ENCODE assay signal across 8 cellular contexts in the genomic region with DNA sequence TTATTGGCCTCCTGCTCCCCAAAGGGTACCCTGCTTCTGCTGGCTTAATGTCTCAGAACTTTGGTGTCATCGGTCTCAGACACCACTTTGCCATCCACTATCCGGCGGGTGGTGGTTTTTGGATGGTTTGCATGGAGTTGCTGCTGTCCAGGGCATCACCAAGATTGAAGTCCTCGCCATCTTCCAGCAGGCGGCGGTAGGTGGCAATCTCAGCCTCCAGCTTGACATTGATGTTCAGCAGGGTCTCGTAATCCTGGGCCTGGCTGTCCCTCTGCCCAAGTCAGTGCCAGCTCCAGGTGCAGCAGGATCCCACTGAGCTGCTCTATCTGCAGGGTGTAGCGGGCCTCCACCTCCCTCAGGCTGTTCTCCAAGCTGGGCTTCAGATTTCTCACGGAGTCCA. TPM values are rescaled to one million over a fixed set of nuclear protein-coding genes. Genes with fewer than 3 reads are reported as not detected.
DNase-seq lines count a peak whose midpoint lies in the region; ATAC-seq and TF ChIP-seq lines count a peak whose summit lies in the region.
"Not testable (repeated sequence)": the region's sequence is repeated elsewhere in the genome, so short reads cannot be mapped to it uniquely, and the experiment has no call there.

No MANE protein-coding gene starts in this region.

- H3K36me3 ChIP-seq in DND-41 (ENCODE audit: insufficient read depth, low read length), result not testable (repeated sequence)

- not testable (repeated sequence) for H3K4me3 Mint-ChIP-seq in immature natural killer cell; stimulated activated naive B cell treated with anti-CD40 and anti-IgM and Interleukin-4, amounts not matched to agents 10 μg/mL and 1 μg/mL and 100 μg/mL, for 72 hours

- H3K4me2 ChIP-seq in DND-41 (ENCODE audit: insufficient read depth, low read length), result not testable (repeated sequence)

- not testable (repeated sequence) for H3K9ac ChIP-seq in DND-41 (ENCODE audit: low read depth, low read length)

- H4K20me1 ChIP-seq in DND-41 (ENCODE audit: insufficient read depth, low read length), result not testable (repeated sequence)

- not testable (repeated sequence) for H3K4me1 Mint-ChIP-seq in immature natural killer cell; stimulated activated naive B cell treated with anti-CD40 and anti-IgM and Interleukin-4, amounts not matched to agents 10 μg/mL and 1 μg/mL and 100 μg/mL, for 72 hours

- not testable (repeated sequence) for H3K27ac Mint-ChIP-seq in immature natural killer cell; stimulated activated naive B cell treated with anti-CD40 and anti-IgM and Interleukin-4, amounts not matched to agents 10 μg/mL and 1 μg/mL and 100 μg/mL, for 72 hours

- not testable (repeated sequence) for H2AFZ ChIP-seq in DND-41 (ENCODE audit: low read depth, low read length)

- not testable (repeated sequence) for H3K9me3 ChIP-seq in DND-41 (ENCODE audit: insufficient read depth, low read length, severe bottlenecking)

- peak; percentile 67 for TF ChIP-seq CTCF in DND-41 (IDR thresholded peaks at IDR 0.05; ENCODE audit: borderline replicate concordance, extremely low read depth, low read length, poor library complexity, severe bottlenecking)
- peak; percentile 41 for TF ChIP-seq CTCF in LNCaP clone FGC (IDR thresholded peaks at IDR 0.05; ENCODE audit: control insufficient read depth, extremely low read depth, insufficient read depth)
- TF ChIP-seq CTCF in retinal pigment epithelial cell (conservative IDR thresholded peaks at IDR 0.05; ENCODE audit: low read depth, low read length), result peak; percentile 54

- not testable (repeated sequence) for H3K36me3 Mint-ChIP-seq in immature natural killer cell; stimulated activated naive B cell treated with anti-CD40 and anti-IgM and Interleukin-4, amounts not matched to agents 10 μg/mL and 1 μg/mL and 100 μg/mL, for 72 hours

- not testable (repeated sequence) for H3K4me1 ChIP-seq in DND-41 (ENCODE audit: insufficient read depth, low read length)

- not testable (repeated sequence) for H3K4me3 ChIP-seq in DND-41 (ENCODE audit: low read depth in 1 of 2, low read length in 2 of 2); LNCaP clone FGC (ENCODE audit: low read depth, low read length); retinal pigment epithelial cell (ENCODE audit: low read length)

- not testable (repeated sequence) for H3K9me3 Mint-ChIP-seq in immature natural killer cell; stimulated activated naive B cell treated with anti-CD40 and anti-IgM and Interleukin-4, amounts not matched to agents 10 μg/mL and 1 μg/mL and 100 μg/mL, for 72 hours

- H3K27ac ChIP-seq in DND-41 (ENCODE audit: low read length), result not testable (repeated sequence)

- peaks cover 14% of the 10 kb centered on the region for H3K27me3 ChIP-seq in DND-41 (ENCODE audit: insufficient read depth, low read length, poor library complexity)

- DNase-seq in DND-41 (peak; percentile 78), SK-N-DZ (ENCODE audit: low spot score) (peak; percentile 81), immature natural killer cell (peak; percentile 24 to 53 (median 36))
- DNase-seq in LNCaP clone FGC (ENCODE audit: low read depth); retinal pigment epithelial cell (ENCODE audit: low read depth): not testable (repeated sequence)
- DNase-seq in activated CD8-positive, alpha-beta memory T cell treated with anti-CD3 and anti-CD28 coated beads, Interleukin-2, amount 50 U/mL, for 24 hours (ENCODE audit: extremely low read depth), result peak; percentile 25
- DNase-seq in central memory CD4-positive, alpha-beta T cell, result peak; percentile 29
- peak; percentile 45 for DNase-seq in stimulated activated naive B cell treated with anti-CD40 and anti-IgM and Interleukin-4, amounts not matched to agents 10 μg/mL and 1 μg/mL and 100 μg/mL, for 72 hours

- not testable (repeated sequence) for H3K27me3 Mint-ChIP-seq in immature natural killer cell (ENCODE audit: low read depth in 3 of 3)
- peaks cover 21 to 37% of the 10 kb centered on the region in 2 donors for H3K27me3 Mint-ChIP-seq in stimulated activated naive B cell treated with anti-CD40 and anti-IgM and Interleukin-4, amounts not matched to agents 10 μg/mL and 1 μg/mL and 100 μg/mL, for 72 hours

- not testable (repeated sequence) for H3K79me2 ChIP-seq in DND-41 (ENCODE audit: insufficient read depth, low read length)

- peak; percentile 79 for ATAC-seq in DND-41 (ENCODE audit: insufficient read depth, low read depth)
- peak in 1 of 2 donors; percentile 63 for ATAC-seq in stimulated activated naive B cell treated with anti-CD40 and anti-IgM and Interleukin-4, amounts not matched to agents 10 μg/mL and 1 μg/mL and 100 μg/mL, for 72 hours (replicated peaks)

RNA-seq across cellular contexts. Expression of a gene that starts 9.1 kb away (rescaled TPM):
- polyA plus RNA-seq in SK-N-DZ (2014; cell fraction: cytosol; rRNA removed), result 16.5 and 17.9 TPM in 2 replicates
- polyA plus RNA-seq in SK-N-DZ (2014; cell fraction: nucleus; rRNA removed), result 21.2 and 26.5 TPM in 2 replicates
- 1 to 10 TPM in 1 of 3 donors, under 1 TPM in 1, not detected in 1; 0.32 to 1.3 TPM for polyA plus RNA-seq in immature natural killer cell

RNA-seq across cellular contexts. Expression of a gene that starts 28.3 kb away (rescaled TPM):
- not detected in 2 replicates for polyA plus RNA-seq in SK-N-DZ (2014; cell fraction: cytosol; rRNA removed)
- polyA plus RNA-seq in SK-N-DZ (2014; cell fraction: nucleus; rRNA removed), result not detected in 2 replicates
- polyA plus RNA-seq in immature natural killer cell, result 1 to 10 TPM in 2 of 3 donors, not detected in 1; 3.3 to 7.0 TPM

RNA-seq across cellular contexts. Expression of a gene that starts 54.0 kb away (rescaled TPM):
- 3,712 and 4,687 TPM in 2 replicates for polyA plus RNA-seq in SK-N-DZ (2014; cell fraction: cytosol; rRNA removed)
- 1,219 and 2,794 TPM in 2 replicates for polyA plus RNA-seq in SK-N-DZ (2014; cell fraction: nucleus; rRNA removed)
- polyA plus RNA-seq in immature natural killer cell, result 1,000 to 10,000 TPM in 2 of 3 donors, 100 to 1,000 TPM in 1; 525 to 1,812 (median 1,173) TPM
